In the genomic region with DNA sequence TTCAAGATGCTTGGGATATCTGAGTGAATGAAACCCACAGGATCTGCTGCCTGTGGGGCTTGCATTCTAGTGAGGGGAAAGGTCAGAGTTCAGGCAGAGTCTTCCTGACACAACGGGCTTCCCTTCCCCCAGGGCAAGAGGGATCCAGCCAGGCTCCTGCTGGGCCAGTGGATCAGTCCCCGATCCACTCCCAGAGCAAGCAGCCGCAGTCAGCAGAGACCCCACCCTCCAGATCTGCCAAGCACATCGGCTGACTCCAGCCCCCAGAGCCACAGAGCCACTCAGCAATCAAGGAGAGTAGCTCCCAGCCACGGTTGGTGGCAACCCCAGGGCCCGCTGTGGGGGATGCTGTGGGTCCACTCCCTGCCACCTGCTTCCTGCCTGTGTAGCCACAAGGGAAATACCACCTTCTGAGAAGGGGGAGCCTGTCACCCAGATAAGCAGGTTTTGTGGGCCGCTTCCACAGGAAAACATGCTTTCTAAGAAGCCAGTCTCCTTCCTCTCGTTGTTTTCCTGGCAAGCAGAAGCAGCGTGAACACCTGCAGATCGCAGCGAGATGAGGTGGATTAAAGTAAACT, we compare ENCODE assay signal across 9 cellular contexts. TPM values are rescaled to one million over a fixed set of nuclear protein-coding genes. Genes with fewer than 3 reads are reported as not detected.
DNase-seq lines count a peak whose midpoint lies in the region; ATAC-seq, FAIRE-seq and TF ChIP-seq lines count a peak whose summit lies in the region.
"Had no signal": no experiment of that assay in that cellular context is flagged by ENCODE, and none has a peak within 500 bp of the region (broad histone marks: within the 10 kb centered on the region; RNA-seq: fewer than 3 reads in every experiment).

No MANE protein-coding gene starts in this region.

- peak overlapping the region; percentile 68 for H3K4me3 Mint-ChIP-seq in CD8-positive, alpha-beta T cell
- H3K4me3 Mint-ChIP-seq in activated CD4-positive, alpha-beta T cell treated with anti-CD3 and anti-CD28 coated beads for 36 hours, result peak overlapping the region; percentile 22
- peak overlapping the region; percentile 66 to 90 (median 79) for H3K4me3 Mint-ChIP-seq in naive B cell

- no peaks in the 10 kb centered on the region for H3K36me3 Mint-ChIP-seq in CD8-positive, alpha-beta T cell
- no peaks in the 10 kb centered on the region for H3K36me3 Mint-ChIP-seq in activated CD4-positive, alpha-beta T cell treated with anti-CD3 and anti-CD28 coated beads for 36 hours (ENCODE audit: low read depth)
- peaks cover 0 to 8% of the 10 kb centered on the region in 2 donors for H3K36me3 Mint-ChIP-seq in naive B cell

- TF ChIP-seq POLR2A in H54 (IDR thresholded peaks at IDR 0.05; ENCODE audit: low read depth, low read length), result no peak

- peak overlapping the region; percentile 52 for H3K27ac Mint-ChIP-seq in CD8-positive, alpha-beta T cell
- peak overlapping the region; percentile 82 for H3K27ac Mint-ChIP-seq in activated CD4-positive, alpha-beta T cell treated with anti-CD3 and anti-CD28 coated beads for 36 hours
- peak overlapping the region; percentile 98 to 100 (median 99) for H3K27ac Mint-ChIP-seq in naive B cell

- H3K4me3 ChIP-seq in CD8-positive, alpha-beta T cell (ENCODE audit: low read depth, low read length), result peak overlapping the region; percentile 41

- peak; percentile 17 to 72 (median 47) for DNase-seq in CD8-positive, alpha-beta T cell
- peak; percentile 67 for DNase-seq in activated CD4-positive, alpha-beta T cell treated with anti-CD3 and anti-CD28 coated beads for 36 hours
- DNase-seq in naive B cell, result peak; percentile 93
- DNase-seq in H54 (ENCODE audit: insufficient read length, low spot score), result no peak
- DNase-seq in substantia nigra (lab: John Stamatoyannopoulos, UW), result no peak
- DNase-seq in NCI-H1930 (lab: John Stamatoyannopoulos, UW), result no peak

- POLR2A ChIA-PET in CD8-positive, alpha-beta T cell (lab: Charles Lee), result interaction anchor here (1.6 kb wide), 1 partner anchor 90 kb away, joined by 4 read pairs; no protein-coding TSS in a partner anchor
- POLR2A ChIA-PET in activated CD4-positive, alpha-beta T cell treated with anti-CD3 and anti-CD28 coated beads for 36 hours (lab: Charles Lee), result no interaction called here

- no peaks in the 10 kb centered on the region for H3K9me3 ChIP-seq in CD8-positive, alpha-beta T cell (ENCODE audit: low read length)

- H3K27me3 ChIP-seq in CD8-positive, alpha-beta T cell (ENCODE audit: insufficient read depth, low read length), result no peaks in the 10 kb centered on the region

- H3K36me3 ChIP-seq in CD8-positive, alpha-beta T cell (ENCODE audit: insufficient read depth, low read length), result no peaks in the 10 kb centered on the region

- H3K4me1 ChIP-seq in CD8-positive, alpha-beta T cell (ENCODE audit: insufficient read depth, low read length), result peaks cover 30% of the 10 kb centered on the region

- no peak for TF ChIP-seq CTCF in CD8-positive, alpha-beta T cell (IDR thresholded peaks at IDR 0.05)

- ATAC-seq in CD8-positive, alpha-beta T cell, result peak; percentile 71
- ATAC-seq in GM19467 (IDR thresholded peaks at IDR 0.05; ENCODE audit: unreplicated experiment), result peak; percentile 38
- ATAC-seq in HG03575 (IDR thresholded peaks at IDR 0.05; ENCODE audit: extremely low read depth, insufficient number of reproducible peaks, low FRiP score, unreplicated experiment), result peak; percentile 19
- peak; percentile 37 for ATAC-seq in activated CD4-positive, alpha-beta T cell treated with anti-CD3 and anti-CD28 coated beads for 36 hours
- peak; percentile 69 to 71 for ATAC-seq in naive B cell (ENCODE audit: low read depth in 2 of 2)

- CTCF ChIA-PET in CD8-positive, alpha-beta T cell (lab: Charles Lee), result interaction anchor here (4.2 kb wide), 1 partner anchor 10 kb away, joined by 34 read pairs; no protein-coding TSS in a partner anchor
- CTCF ChIA-PET in activated CD4-positive, alpha-beta T cell treated with anti-CD3 and anti-CD28 coated beads for 36 hours (lab: Charles Lee), result interaction anchor here (0.6 to 2.9 kb wide), 5 partner anchors 10 to 494 kb away, joined by 3 to 13 read pairs (median 3); no protein-coding TSS in a partner anchor

- peaks cover 32% of the 10 kb centered on the region for H3K4me1 Mint-ChIP-seq in CD8-positive, alpha-beta T cell (ENCODE audit: low read depth)
- peaks cover 30% of the 10 kb centered on the region for H3K4me1 Mint-ChIP-seq in activated CD4-positive, alpha-beta T cell treated with anti-CD3 and anti-CD28 coated beads for 36 hours
- H3K4me1 Mint-ChIP-seq in naive B cell, result peaks cover 6 to 50% (median 36%) of the 10 kb centered on the region in 3 donors

- no peak for FAIRE-seq in H54 (lab: Jason Lieb, UNC)

- no peak overlapping the region for H3K27ac ChIP-seq in CD8-positive, alpha-beta T cell (ENCODE audit: low read depth, low read length)
- no peak overlapping the region for H3K27ac ChIP-seq in substantia nigra (ENCODE audit: low read depth, low read length, poor library complexity, severe bottlenecking)

- intact Hi-C loops in CD8-positive, alpha-beta T cell (cut with DNase I, micrococcal nuclease), result no loop called here
- intact Hi-C loops in activated CD4-positive, alpha-beta T cell treated with anti-CD3 and anti-CD28 coated beads for 36 hours (cut with DNase I, micrococcal nuclease), result loop anchor here (5.0 kb wide), 3 partner anchors 169 to 629 kb away; a partner anchor contains a TSS

- H3K9me3 Mint-ChIP-seq in CD8-positive, alpha-beta T cell, result peaks cover 5% of the 10 kb centered on the region
- H3K9me3 Mint-ChIP-seq in activated CD4-positive, alpha-beta T cell treated with anti-CD3 and anti-CD28 coated beads for 36 hours (ENCODE audit: low read depth), result no peaks in the 10 kb centered on the region
- peaks cover 0 to 6% (median 3%) of the 10 kb centered on the region in 7 donors for H3K9me3 Mint-ChIP-seq in naive B cell

- H3K27me3 Mint-ChIP-seq in CD8-positive, alpha-beta T cell (ENCODE audit: low read depth), result peaks cover 10% of the 10 kb centered on the region
- H3K27me3 Mint-ChIP-seq in activated CD4-positive, alpha-beta T cell treated with anti-CD3 and anti-CD28 coated beads for 36 hours, result peaks cover 2% of the 10 kb centered on the region
- H3K27me3 Mint-ChIP-seq in naive B cell, result peaks cover 8 to 14% (median 11%) of the 10 kb centered on the region in 3 donors

RNA-seq across cellular contexts. Expression of a gene that starts 44.9 kb away (rescaled TPM):
- total RNA-seq in CD8-positive, alpha-beta T cell, result not detected
- total RNA-seq in activated CD4-positive, alpha-beta T cell treated with anti-CD3 and anti-CD28 coated beads for 36 hours, result not detected
- not detected for polyA plus RNA-seq in naive B cell (ENCODE audit: low read depth in 6 of 6)
- total RNA-seq: temporal lobe had no signal

Comparison
In these comparisons a context has a peak if more than half of its experiments do, and no peak if none do; other contexts are left out.
1. ATAC-seq: peak in every context shown above with its lines; median percentile 71 in CD8-positive, alpha-beta T cell; 70 in naive B cell; 38 in GM19467; 37 in activated CD4-positive, alpha-beta T cell treated with anti-CD3 and anti-CD28 coated beads for 36 hours; 19 in HG03575.
2. DNase-seq: peak in CD8-positive, alpha-beta T cell (7 of 7), activated CD4-positive, alpha-beta T cell treated with anti-CD3 and anti-CD28 coated beads for 36 hours (single experiment) and naive B cell (single experiment); none in H54 (single experiment), substantia nigra (0 of 49) and NCI-H1930 (0 of 2).
3. H3K4me3 Mint-ChIP-seq: peak in every context shown above with its lines; median percentile 79 in naive B cell; 68 in CD8-positive, alpha-beta T cell; 22 in activated CD4-positive, alpha-beta T cell treated with anti-CD3 and anti-CD28 coated beads for 36 hours.
4. intact Hi-C loops: an anchor here in activated CD4-positive, alpha-beta T cell treated with anti-CD3 and anti-CD28 coated beads for 36 hours (5.0 kb wide); none called in CD8-positive, alpha-beta T cell.
5. Peak in every context shown above with its lines, with median percentiles within 50 percentile points of each other: H3K27ac Mint-ChIP-seq.